ENCODE assay signal across 15 cellular contexts in the genomic region with DNA sequence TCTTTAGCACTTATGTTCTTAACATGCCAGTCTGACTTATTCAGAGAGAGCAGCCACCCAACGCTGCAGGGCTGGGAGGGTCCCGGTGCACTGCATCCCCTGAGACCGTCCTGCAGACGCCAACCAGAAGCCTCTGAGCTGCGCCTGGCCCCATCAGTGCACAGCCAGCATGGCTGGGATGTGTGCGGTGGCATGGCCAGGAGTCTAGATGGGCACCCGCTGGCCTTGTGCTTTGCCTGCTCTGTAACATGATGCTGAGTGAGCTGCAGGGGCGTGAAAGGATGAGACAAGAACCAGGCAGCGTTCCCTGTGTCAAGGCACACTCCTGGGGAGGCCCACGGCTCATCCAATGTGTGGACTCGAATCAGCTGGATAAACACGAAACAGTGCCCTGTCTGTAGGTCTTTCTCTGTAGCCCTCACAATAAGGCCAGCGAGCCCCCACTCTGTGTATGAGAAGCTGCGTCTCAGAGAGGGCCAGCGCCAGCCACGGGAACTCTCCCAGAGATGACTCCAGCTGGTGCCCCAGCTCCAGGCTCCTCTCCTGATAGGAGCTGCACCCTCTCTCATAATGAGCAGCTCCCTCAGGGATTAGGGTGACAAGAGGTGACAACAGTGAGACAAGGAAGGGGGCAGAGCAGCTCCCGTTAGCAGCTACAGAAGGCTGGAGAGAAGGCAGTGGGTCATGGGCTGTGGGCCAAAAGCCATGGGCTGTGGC.
DNase-seq lines count a peak whose midpoint lies in the region; TF ChIP-seq lines count a peak whose summit lies in the region.
"Had no signal": no experiment of that assay in that cellular context is flagged by ENCODE, and none has a peak within 500 bp of the region (broad histone marks: within the 10 kb centered on the region; RNA-seq: fewer than 3 reads in every experiment).

No MANE protein-coding gene starts in this region.

- TF ChIP-seq POLR2A in tibial nerve (IDR thresholded peaks at IDR 0.05) = no peak

- H3K4me3 ChIP-seq in fibroblast of mammary gland (ENCODE audit: control insufficient read depth, low read depth, low read length) (no peak overlapping the region), tibial nerve (no peak overlapping the region), HAP-1 (no peak overlapping the region)
- H3K4me3 ChIP-seq: suprapubic skin had no signal

- TF ChIP-seq EP300 in tibial nerve (IDR thresholded peaks at IDR 0.05) = no peak

- 60 to 63% methylated on average over 16 to 17 of the region's 17 CpGs for WGBS in tibial nerve, 2 donors

- H3K27me3 ChIP-seq in tibial nerve (no peaks in the 10 kb centered on the region), HAP-1 (ENCODE audit: low read depth) (no peaks in the 10 kb centered on the region)
- H3K27me3 ChIP-seq: brain microvascular endothelial cell, suprapubic skin had no signal

- H3K9me3 ChIP-seq in tibial nerve (no peaks in the 10 kb centered on the region), HAP-1 (no peaks in the 10 kb centered on the region)
- H3K9me3 ChIP-seq: suprapubic skin had no signal

- peak overlapping the region in 3 of 4 donors; percentile 3 to 49 (median 47) for H3K27ac ChIP-seq in tibial nerve
- H3K27ac ChIP-seq: 22Rv1, brain microvascular endothelial cell, suprapubic skin had no signal

- H3K4me3 Mint-ChIP-seq in neural crest cell = no peak overlapping the region
- H3K4me3 Mint-ChIP-seq: memory B cell had no signal

- no peaks in the 10 kb centered on the region for H3K36me3 Mint-ChIP-seq in neural crest cell (ENCODE audit: low read depth)

- TF ChIP-seq CTCF in fibroblast of mammary gland (conservative IDR thresholded peaks at IDR 0.05; ENCODE audit: control insufficient read depth, insufficient read depth, low read depth, low read length) = no peak
- no peak for TF ChIP-seq CTCF in neural crest cell (conservative IDR thresholded peaks at IDR 0.05)
- TF ChIP-seq CTCF in tibial nerve (IDR thresholded peaks at IDR 0.05) = no peak
- no peak for TF ChIP-seq CTCF in GM13976 (IDR thresholded peaks at IDR 0.05; ENCODE audit: borderline replicate concordance, control extremely low read depth, extremely low read depth, insufficient read depth, missing control alignments)

- H3K27ac Mint-ChIP-seq in neural crest cell (ENCODE audit: unreplicated experiment) = peak overlapping the region; percentile 67
- H3K27ac Mint-ChIP-seq: memory B cell had no signal

- peaks cover 60% of the 10 kb centered on the region for H3K4me1 Mint-ChIP-seq in neural crest cell

- no peaks in the 10 kb centered on the region for H3K36me3 ChIP-seq in tibial nerve
- H3K36me3 ChIP-seq in HAP-1 (replicated peaks) = no peaks in the 10 kb centered on the region; the same call in 1 of the 2 replicates
- H3K36me3 ChIP-seq: brain microvascular endothelial cell, suprapubic skin had no signal

- H3K27me3 Mint-ChIP-seq in neural crest cell (ENCODE audit: low read depth) = no peaks in the 10 kb centered on the region
- H3K27me3 Mint-ChIP-seq: memory B cell had no signal

- DNase-seq in NCI-H2081 (lab: John Stamatoyannopoulos, UW) (peak; percentile 27 to 74), NCI-H2081 treated with DMSO at 0.1 percent for 48 hours (lab: John Stamatoyannopoulos, UW) (no peak), fibroblast of mammary gland (ENCODE audit: low read depth) (peak; percentile 25), neural crest cell (ENCODE audit: low read depth, low spot score) (no peak), tibial nerve (ENCODE audit: low spot score in 2 of 2) (no peak), activated gamma-delta T cell (lab: John Stamatoyannopoulos, UW) (no peak), GM13976 (ENCODE audit: low spot score) (no peak), HAP-1 (ENCODE audit: low spot score in 2 of 2) (no peak)
- DNase-seq: activated CD4-positive, alpha-beta T cell treated with anti-CD3 and anti-CD28 coated beads, Interleukin-2, amount 50 U/mL, for 1 hour; brain microvascular endothelial cell; DMS 273 treated with DMSO at 0.1 percent for 48 hours; NCI-H1436 treated with DMSO at 0.1 percent for 48 hours had no signal

- in situ Hi-C loops in GM13976 (cut with MboI; ENCODE audit: low sequenced_read_pairs, unreplicated experiment) (no loop called here), HAP-1 (cut with MboI; ENCODE audit: low sequenced_read_pairs) (no loop called here)

- H3K9me3 Mint-ChIP-seq in neural crest cell = no peaks in the 10 kb centered on the region
- H3K9me3 Mint-ChIP-seq: memory B cell had no signal

- H3K4me1 ChIP-seq in tibial nerve (peaks cover 0 to 85% (median 39%) of the 10 kb centered on the region in 4 donors), HAP-1 (peaks cover 52% of the 10 kb centered on the region)

Comparison
In these comparisons a context has a peak if more than half of its experiments do, and no peak if none do; other contexts are left out.
1. DNase-seq: peak in NCI-H2081 (2 of 2) and fibroblast of mammary gland (single experiment); none in NCI-H2081 treated with DMSO at 0.1 percent for 48 hours (single experiment), neural crest cell (single experiment), tibial nerve (0 of 2), activated gamma-delta T cell (single experiment), GM13976 (single experiment) and HAP-1 (0 of 2).